In genomic region chr7:64640504-64640903, GRCh38 we compare ENCODE assay signal across 20 cellular contexts.
"Had no signal": no experiment of that assay in that cellular context is flagged by ENCODE, and none has a peak within 500 bp of the region (broad histone marks: within the 10 kb centered on the region; RNA-seq: fewer than 3 reads in every experiment).

No MANE protein-coding gene starts in this region.

- H3K9me3 Mint-ChIP-seq: activated B cell treated with CpG ODN at 0.5 μM for 24 hours; activated naive CD4-positive, alpha-beta T cell treated with anti-CD3 and anti-CD28 coated beads for 36 hours; activated T-cell treated with anti-CD3 and anti-CD28 coated beads, Interleukin-2, amount 50 U/mL, for 72 hours had no signal

- H3K27me3 Mint-ChIP-seq: activated B cell treated with CpG ODN at 0.5 μM for 24 hours; activated CD4-positive, alpha-beta T cell treated with anti-CD3 and anti-CD28 coated beads for 36 hours; activated naive CD8-positive, alpha-beta T cell treated with anti-CD3 and anti-CD28 coated beads, Interleukin-2, amount 10 ng/mL, durations not matched to agents 7 days and 5 days; progenitor cell of endocrine pancreas; type B pancreatic cell had no signal

- H3K4me1 Mint-ChIP-seq: activated B cell treated with CpG ODN at 0.5 μM for 24 hours; activated CD4-positive, alpha-beta T cell treated with anti-CD3 and anti-CD28 coated beads for 36 hours; activated naive CD8-positive, alpha-beta T cell treated with anti-CD3 and anti-CD28 coated beads, Interleukin-2, amount 10 ng/mL, durations not matched to agents 7 days and 5 days; natural killer cell had no signal

- H3K27ac Mint-ChIP-seq: activated B cell treated with CpG ODN at 0.5 μM for 24 hours; activated CD4-positive, alpha-beta T cell treated with anti-CD3 and anti-CD28 coated beads for 36 hours; activated naive CD4-positive, alpha-beta T cell treated with anti-CD3 and anti-CD28 coated beads for 36 hours; activated naive CD8-positive, alpha-beta T cell treated with anti-CD3 and anti-CD28 coated beads, Interleukin-2, amount 10 ng/mL, durations not matched to agents 7 days and 5 days; activated T-cell treated with anti-CD3 and anti-CD28 coated beads, Interleukin-2, amount 50 U/mL, for 72 hours; natural killer cell; progenitor cell of endocrine pancreas; type B pancreatic cell had no signal

- H3K4me3 Mint-ChIP-seq: activated B cell treated with CpG ODN at 0.5 μM for 24 hours; activated CD4-positive, alpha-beta T cell treated with anti-CD3 and anti-CD28 coated beads for 36 hours; activated naive CD4-positive, alpha-beta T cell treated with anti-CD3 and anti-CD28 coated beads for 36 hours; activated naive CD8-positive, alpha-beta T cell treated with anti-CD3 and anti-CD28 coated beads, Interleukin-2, amount 10 ng/mL, durations not matched to agents 7 days and 5 days; activated T-cell treated with anti-CD3 and anti-CD28 coated beads, Interleukin-2, amount 50 U/mL, for 72 hours; natural killer cell; type B pancreatic cell had no signal

- H3K36me3 Mint-ChIP-seq: activated naive CD8-positive, alpha-beta T cell treated with anti-CD3 and anti-CD28 coated beads, Interleukin-2, amount 10 ng/mL, durations not matched to agents 7 days and 5 days; natural killer cell; type B pancreatic cell had no signal

- H3K4me3 ChIP-seq: lower lobe of right lung, thoracic aorta, vagina had no signal

- H3K27me3 ChIP-seq: vagina had no signal

- DNase-seq: activated B cell treated with CpG ODN at 0.5 μM for 24 hours; activated CD4-positive, alpha-beta T cell treated with anti-CD3 and anti-CD28 coated beads for 36 hours; activated CD4-positive, alpha-beta T cell treated with anti-CD3 and anti-CD28 coated beads, Interleukin-2, amount 50 U/mL, for 48 hours; activated effector memory CD4-positive, alpha-beta T cell treated with Interleukin-2 at 50 U/mL for 16 hours; activated naive CD4-positive, alpha-beta T cell treated with anti-CD3 and anti-CD28 coated beads for 36 hours; activated naive CD8-positive, alpha-beta T cell treated with anti-CD3 and anti-CD28 coated beads, Interleukin-2, amount 10 ng/mL, durations not matched to agents 7 days and 5 days; activated T-cell treated with anti-CD3 and anti-CD28 coated beads, Interleukin-2, amount 50 U/mL, for 72 hours; amniotic stem cell; cortex of kidney; kidney; lower lobe of right lung; natural killer cell; retina; stimulated activated CD4-positive, alpha-beta T cell treated with anti-CD3 and anti-CD28 coated beads, Interleukin-2, amount 100 ng/mL, for 48 hours; stimulated activated CD8-positive, alpha-beta memory T cell treated with anti-CD3 and anti-CD28 coated beads, Interleukin-4, amount 100 ng/mL, for 48 hours; stimulated activated naive CD4-positive, alpha-beta T cell had no signal

- H3K27ac ChIP-seq: lower lobe of right lung, thoracic aorta, vagina had no signal

- ATAC-seq: activated CD4-positive, alpha-beta T cell treated with anti-CD3 and anti-CD28 coated beads for 36 hours; activated T-cell treated with anti-CD3 and anti-CD28 coated beads, Interleukin-2, amount 50 U/mL, for 72 hours; lower lobe of right lung had no signal

- H3K36me3 ChIP-seq: lower lobe of right lung, thoracic aorta, vagina had no signal

- H3K9me3 ChIP-seq: lower lobe of right lung, thoracic aorta, vagina had no signal

- H3K4me1 ChIP-seq: lower lobe of right lung, vagina had no signal
